Comparison of ENCODE assay signal across 1 cellular context in the genomic region with DNA sequence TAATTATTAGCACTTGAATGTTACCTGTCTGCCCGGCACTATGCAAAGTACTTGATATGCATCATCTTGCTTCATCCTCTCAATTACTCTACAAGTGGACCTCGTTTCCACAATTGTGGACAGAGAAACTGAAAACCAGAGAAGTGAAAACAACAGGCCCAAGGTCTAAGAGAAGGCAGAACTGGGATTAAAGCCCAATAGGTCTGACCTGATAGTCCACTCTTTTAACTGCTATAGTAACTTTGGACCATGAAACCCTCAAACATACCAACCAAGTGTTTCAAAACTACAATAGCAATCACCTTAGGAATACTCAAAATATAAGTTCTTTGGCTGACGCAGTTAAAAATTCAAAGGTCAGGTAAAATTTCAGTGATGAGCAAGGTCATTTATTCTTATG.
TF ChIP-seq lines count a peak whose summit lies in the region.

No MANE protein-coding gene starts in this region.

TF ChIP-seq in A549, 52 proteins besides CTCF, POLR2A, EP300 and RAD21:
- TF ChIP-seq FOXS1 (CRISPR knock-in tag; IDR thresholded peaks at IDR 0.05) (no peak), PHF8 (IDR thresholded peaks at IDR 0.05; ENCODE audit: borderline replicate concordance, low read depth) (no peak), RNF2 (IDR thresholded peaks at IDR 0.05; ENCODE audit: borderline replicate concordance, low read depth) (no peak), KDM5A (IDR thresholded peaks at IDR 0.05) (no peak), JUNB (IDR thresholded peaks at IDR 0.05) (no peak), NFE2L2 (conservative IDR thresholded peaks at IDR 0.05; ENCODE audit: low read length) (no peak), RARB (CRISPR knock-in tag; IDR thresholded peaks at IDR 0.05) (no peak), SMC3 (IDR thresholded peaks at IDR 0.05) (no peak), KDM1A (IDR thresholded peaks at IDR 0.05; ENCODE audit: low read depth) (no peak), EHMT2 (IDR thresholded peaks at IDR 0.05; ENCODE audit: low read depth) (no peak), CHD4 (IDR thresholded peaks at IDR 0.05; ENCODE audit: borderline replicate concordance) (no peak), BHLHE40 (IDR thresholded peaks at IDR 0.05; ENCODE audit: low read depth, low read length) (no peak), HOXA7 (CRISPR knock-in tag; IDR thresholded peaks at IDR 0.05) (no peak), CBX2 (IDR thresholded peaks at IDR 0.05; ENCODE audit: borderline replicate concordance, low read depth) (no peak), TFCP2L1 (CRISPR knock-in tag; IDR thresholded peaks at IDR 0.05) (no peak), HDAC2 (IDR thresholded peaks at IDR 0.05) (no peak)
- TF ChIP-seq, protein P1, sequence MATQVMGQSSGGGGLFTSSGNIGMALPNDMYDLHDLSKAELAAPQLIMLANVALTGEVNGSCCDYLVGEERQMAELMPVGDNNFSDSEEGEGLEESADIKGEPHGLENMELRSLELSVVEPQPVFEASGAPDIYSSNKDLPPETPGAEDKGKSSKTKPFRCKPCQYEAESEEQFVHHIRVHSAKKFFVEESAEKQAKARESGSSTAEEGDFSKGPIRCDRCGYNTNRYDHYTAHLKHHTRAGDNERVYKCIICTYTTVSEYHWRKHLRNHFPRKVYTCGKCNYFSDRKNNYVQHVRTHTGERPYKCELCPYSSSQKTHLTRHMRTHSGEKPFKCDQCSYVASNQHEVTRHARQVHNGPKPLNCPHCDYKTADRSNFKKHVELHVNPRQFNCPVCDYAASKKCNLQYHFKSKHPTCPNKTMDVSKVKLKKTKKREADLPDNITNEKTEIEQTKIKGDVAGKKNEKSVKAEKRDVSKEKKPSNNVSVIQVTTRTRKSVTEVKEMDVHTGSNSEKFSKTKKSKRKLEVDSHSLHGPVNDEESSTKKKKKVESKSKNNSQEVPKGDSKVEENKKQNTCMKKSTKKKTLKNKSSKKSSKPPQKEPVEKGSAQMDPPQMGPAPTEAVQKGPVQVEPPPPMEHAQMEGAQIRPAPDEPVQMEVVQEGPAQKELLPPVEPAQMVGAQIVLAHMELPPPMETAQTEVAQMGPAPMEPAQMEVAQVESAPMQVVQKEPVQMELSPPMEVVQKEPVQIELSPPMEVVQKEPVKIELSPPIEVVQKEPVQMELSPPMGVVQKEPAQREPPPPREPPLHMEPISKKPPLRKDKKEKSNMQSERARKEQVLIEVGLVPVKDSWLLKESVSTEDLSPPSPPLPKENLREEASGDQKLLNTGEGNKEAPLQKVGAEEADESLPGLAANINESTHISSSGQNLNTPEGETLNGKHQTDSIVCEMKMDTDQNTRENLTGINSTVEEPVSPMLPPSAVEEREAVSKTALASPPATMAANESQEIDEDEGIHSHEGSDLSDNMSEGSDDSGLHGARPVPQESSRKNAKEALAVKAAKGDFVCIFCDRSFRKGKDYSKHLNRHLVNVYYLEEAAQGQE (IDR thresholded peaks at IDR 0.05) = no peak
- TF ChIP-seq, protein P2, sequence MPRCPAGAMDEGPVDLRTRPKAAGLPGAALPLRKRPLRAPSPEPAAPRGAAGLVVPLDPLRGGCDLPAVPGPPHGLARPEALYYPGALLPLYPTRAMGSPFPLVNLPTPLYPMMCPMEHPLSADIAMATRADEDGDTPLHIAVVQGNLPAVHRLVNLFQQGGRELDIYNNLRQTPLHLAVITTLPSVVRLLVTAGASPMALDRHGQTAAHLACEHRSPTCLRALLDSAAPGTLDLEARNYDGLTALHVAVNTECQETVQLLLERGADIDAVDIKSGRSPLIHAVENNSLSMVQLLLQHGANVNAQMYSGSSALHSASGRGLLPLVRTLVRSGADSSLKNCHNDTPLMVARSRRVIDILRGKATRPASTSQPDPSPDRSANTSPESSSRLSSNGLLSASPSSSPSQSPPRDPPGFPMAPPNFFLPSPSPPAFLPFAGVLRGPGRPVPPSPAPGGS (IDR thresholded peaks at IDR 0.05) = no peak
